In the genomic region with DNA sequence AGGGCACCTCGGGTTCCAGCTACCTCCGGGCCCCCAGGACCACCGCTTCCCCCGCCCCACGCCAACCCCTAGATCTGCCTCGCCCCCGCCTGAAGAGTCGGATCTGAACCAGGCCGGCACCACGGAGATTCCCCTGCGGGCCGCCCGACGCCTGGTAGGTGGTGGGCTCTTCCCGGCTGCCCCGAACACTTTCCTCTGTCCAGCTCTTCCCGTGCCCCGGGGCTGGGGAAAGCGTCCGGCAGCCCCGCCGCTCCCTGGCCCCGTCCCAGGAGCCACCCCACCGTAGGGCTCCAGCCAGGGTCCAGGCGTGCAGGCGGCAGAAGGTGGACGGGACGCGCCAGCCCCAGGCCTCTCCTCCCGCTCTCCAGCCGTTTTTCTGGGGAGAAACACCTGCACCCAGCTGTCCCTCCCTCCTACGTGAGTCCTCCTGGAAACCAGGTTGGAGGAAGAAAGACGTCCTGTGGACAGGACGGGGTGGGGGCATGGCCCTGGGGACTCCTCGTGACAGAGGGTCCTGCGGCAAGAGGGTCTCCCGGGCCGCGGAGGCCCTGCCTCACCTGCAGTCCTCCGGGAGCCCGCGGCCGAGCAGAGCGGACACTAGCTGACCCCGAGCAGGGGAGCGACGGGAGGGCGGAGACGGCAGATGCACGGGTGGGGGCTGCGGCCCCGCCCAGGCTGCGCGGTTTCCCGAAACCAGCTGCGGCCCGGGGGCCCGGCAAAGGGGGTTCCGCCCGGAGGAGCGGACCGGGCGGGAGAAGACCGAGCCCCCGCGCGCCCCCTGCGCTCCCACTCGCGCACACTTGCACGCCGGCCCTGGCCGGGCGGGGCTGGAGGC, we compare ENCODE assay signal across 9 cellular contexts. TPM values are rescaled to one million over a fixed set of nuclear protein-coding genes. Genes with fewer than 3 reads are reported as not detected.
DNase-seq lines count a peak whose midpoint lies in the region; FAIRE-seq and TF ChIP-seq lines count a peak whose summit lies in the region.
"Had no signal": no experiment of that assay in that cellular context is flagged by ENCODE, and none has a peak within 500 bp of the region (broad histone marks: within the 10 kb centered on the region; RNA-seq: fewer than 3 reads in every experiment).

A gene (minus strand): TSS at position 624 of the 835 bp plus-strand sequence. CDS start 3,795 bp downstream, outside the sequence.

- no peak within 1 kb of the TSS for H2AK5ac ChIP-seq in H1 (ENCODE audit: low read depth, low read length)

- H4K5ac ChIP-seq in H1 (ENCODE audit: insufficient read length, low read depth, low read length): no peak within 1 kb of the TSS

- H2BK5ac ChIP-seq in H1 (ENCODE audit: low read depth, low read length): no peak within 1 kb of the TSS

- no peak within 1 kb of the TSS for H3K4ac ChIP-seq in H1 (replicated peaks; ENCODE audit: insufficient read length, low read depth, low read length)

- no peak within 1 kb of the TSS for H2BK12ac ChIP-seq in H1 (ENCODE audit: low read depth, low read length)

- peaks cover 0 to 9% (median 4%) of the 10 kb centered on the region in 4 experiments; a peak in 6 of 7 replicates for H3K4me1 ChIP-seq in H1 (replicated peaks in 1 of 4; ENCODE audit: control insufficient read depth in 3 of 4, insufficient read depth in 4 of 4, low read length in 3 of 4)
- peaks cover 0 to 19% (median 4%) of the 10 kb centered on the region in 4 donors for H3K4me1 ChIP-seq in tibial artery

- H3K4me3 ChIP-seq in H1 (ENCODE audit: extremely low read depth in 1 of 4, insufficient read depth in 2 of 4, low read depth in 3 of 4, low read length in 4 of 4) (peak within 1 kb of the TSS; percentile 31 to 66 (median 44)), tibial artery (peak within 1 kb of the TSS; percentile 37 to 48)

- intact Hi-C loops in tibial artery (cut with DNase I; ENCODE audit: low total_unique reads): no loop called here

- no peak within 1 kb of the TSS for H3K27ac Mint-ChIP-seq in T-helper 2 cell treated with Interferon-gamma antibody and Interleukin-4, amounts not matched to agents 5 μg/mL and 100 μg/mL, for 36 hours

- H4K20me1 ChIP-seq in H1 (replicated peaks in 1 of 2; ENCODE audit: control insufficient read depth in 1 of 2, insufficient read depth in 2 of 2, low read length in 2 of 2): no peaks in the 10 kb centered on the region

- H4K8ac ChIP-seq in H1 (ENCODE audit: extremely low read depth, insufficient read depth, low read length): no peak within 1 kb of the TSS; the same call in 1 of the 2 replicates

- H3K9me3 Mint-ChIP-seq in T-helper 2 cell treated with Interferon-gamma antibody and Interleukin-4, amounts not matched to agents 5 μg/mL and 100 μg/mL, for 36 hours: no peaks in the 10 kb centered on the region

- H2BK120ac ChIP-seq in H1 (replicated peaks; ENCODE audit: low read depth, low read length): no peak within 1 kb of the TSS

- no peaks in the 10 kb centered on the region for H3K79me2 ChIP-seq in H1 (ENCODE audit: control insufficient read depth in 1 of 2, insufficient read depth in 2 of 2, low read length in 2 of 2)

- no peak within 1 kb of the TSS for H3K9ac ChIP-seq in H1 (replicated peaks in 1 of 4; ENCODE audit: extremely low read depth in 1 of 4, low read depth in 3 of 4, low read length in 3 of 4)

- no peak within 1 kb of the TSS; the same call in 1 of the 2 replicates for H3K18ac ChIP-seq in H1 (ENCODE audit: extremely low read depth, low read length)

- no peak for TF ChIP-seq EP300 in H1 (IDR thresholded peaks at IDR 0.05; ENCODE audit: borderline replicate concordance in 1 of 2, low read depth in 2 of 2, low read length in 2 of 2)

- CTCF ChIA-PET in H1 (lab: Charles Lee; ENCODE audit: partially characterized antibody): interaction anchor here (0.8 to 1.9 kb wide), 9 partner anchors 8 to 351 kb away, joined by 3 to 6 read pairs (median 3); no protein-coding TSS in a partner anchor

- H3K79me1 ChIP-seq in H1 (ENCODE audit: low read depth, low read length): no peaks in the 10 kb centered on the region

- no peak for TF ChIP-seq RAD21 in H1 (IDR thresholded peaks at IDR 0.05 in 1 of 2, conservative IDR thresholded peaks at IDR 0.05 in 1 of 2; ENCODE audit: low read depth in 2 of 2, low read length in 2 of 2)

- H3K23me2 ChIP-seq in H1 (ENCODE audit: low read depth, low read length): peaks cover 14% of the 10 kb centered on the region

- no peak within 1 kb of the TSS for H2BK15ac ChIP-seq in H1 (ENCODE audit: low read length)

- no peak for DNase-seq in T-helper 2 cell treated with Interferon-gamma antibody and Interleukin-4, amounts not matched to agents 5 μg/mL and 100 μg/mL, for 36 hours (ENCODE audit: low spot score)
- DNase-seq in T-helper 2 cell (no peak), H1 (ENCODE audit: low read depth in 1 of 2, low spot score in 2 of 2) (peak in 1 of 2 experiments; percentile 58), midbrain (lab: John Stamatoyannopoulos, UW) (peak; percentile 29), tibial artery (no peak), NCI-H2029 treated with DMSO at 0.1 percent for 48 hours (lab: John Stamatoyannopoulos, UW) (no peak), MV-4-11 (lab: John Stamatoyannopoulos, UW) (no peak)
- DNase-seq in stimulated activated CD4-positive, alpha-beta T cell treated with anti-CD3 and anti-CD28 coated beads, Interleukin-1b, Interleukin-23, amount 100 ng/mL, for 48 hours: no peak

- H3K36me3 ChIP-seq in H1 (ENCODE audit: control insufficient read depth in 2 of 4, insufficient read depth in 4 of 4, low read length in 3 of 4): peaks cover 0 to 11% (median 0%) of the 10 kb centered on the region in 4 experiments; a peak in 1 of 8 replicates
- peaks cover 0 to 5% (median 0%) of the 10 kb centered on the region in 3 donors for H3K36me3 ChIP-seq in tibial artery

- no peak within 1 kb of the TSS for H4K91ac ChIP-seq in H1 (replicated peaks; ENCODE audit: insufficient read length, low read length)

- H3K27me3 ChIP-seq in H1 (replicated peaks in 1 of 4; ENCODE audit: control insufficient read depth in 3 of 4, extremely low read depth in 1 of 4, insufficient read depth in 3 of 4, low read length in 3 of 4) (peaks cover 37 to 49% (median 46%) of the 10 kb centered on the region in 4 experiments), tibial artery (peaks cover 0 to 46% of the 10 kb centered on the region in 2 donors)

- peaks cover 2% of the 10 kb centered on the region for H3K36me3 Mint-ChIP-seq in T-helper 2 cell treated with Interferon-gamma antibody and Interleukin-4, amounts not matched to agents 5 μg/mL and 100 μg/mL, for 36 hours (ENCODE audit: low read depth)

- H3K56ac ChIP-seq in H1 (replicated peaks; ENCODE audit: insufficient read length, low read depth, low read length): no peak within 1 kb of the TSS

- TF ChIP-seq CTCF in H1 (IDR thresholded peaks at IDR 0.05; ENCODE audit: control extremely low read depth in 1 of 3, insufficient read depth in 1 of 3, low read depth in 1 of 3, low read length in 3 of 3): no peak
- no peak for TF ChIP-seq CTCF in tibial artery (IDR thresholded peaks at IDR 0.05)

- H3K23ac ChIP-seq in H1 (ENCODE audit: insufficient read length): no peak within 1 kb of the TSS

- H3K14ac ChIP-seq in H1 (ENCODE audit: insufficient read length): no peak within 1 kb of the TSS

- H3K4me3 Mint-ChIP-seq in T-helper 2 cell treated with Interferon-gamma antibody and Interleukin-4, amounts not matched to agents 5 μg/mL and 100 μg/mL, for 36 hours: peak within 1 kb of the TSS; percentile 44

- H3K4me1 Mint-ChIP-seq in T-helper 2 cell treated with Interferon-gamma antibody and Interleukin-4, amounts not matched to agents 5 μg/mL and 100 μg/mL, for 36 hours (ENCODE audit: low read depth): no peaks in the 10 kb centered on the region

- no peak for FAIRE-seq in H1 (lab: Jason Lieb, UNC)

- no peak within 1 kb of the TSS for H3K27ac ChIP-seq in H1 (ENCODE audit: low read depth, low read length)
- H3K27ac ChIP-seq in tibial artery: no peak within 1 kb of the TSS

- H2AFZ ChIP-seq in H1 (ENCODE audit: low read length): peak within 1 kb of the TSS; percentile 56; the same call in 1 of the 2 replicates

- peak within 1 kb of the TSS; percentile 84 to 93 for H3K4me2 ChIP-seq in H1 (ENCODE audit: insufficient read depth in 1 of 2, low read depth in 2 of 2, low read length in 2 of 2)

- no peak within 1 kb of the TSS for H2BK20ac ChIP-seq in H1 (ENCODE audit: low read length)

- TF ChIP-seq POLR2A in H1 (IDR thresholded peaks at IDR 0.05; ENCODE audit: control extremely low read depth in 1 of 2, low read depth in 2 of 2, low read length in 2 of 2): no peak

- H3K27me3 Mint-ChIP-seq in T-helper 2 cell treated with Interferon-gamma antibody and Interleukin-4, amounts not matched to agents 5 μg/mL and 100 μg/mL, for 36 hours (ENCODE audit: low read depth): peaks cover 55% of the 10 kb centered on the region

- 10% methylated on average over 25 of the region's 74 CpGs; no CpG with 5 or more reads in 1 of the 2 experiments for whole genome bisulfite sequencing in H1 (ENCODE audit: extremely low coverage in 1 of 2, insufficient coverage in 1 of 2, insufficient read length in 1 of 2, insufficient replicate concordance in 2 of 2, low coverage in 1 of 2, low lambda C conversion rate in 2 of 2, missing lambda C conversion rate in 1 of 2), 2 experiments

- POLR2A ChIA-PET in H1 (lab: Charles Lee; ENCODE audit: partially characterized antibody): interaction anchor here (1.0 to 1.2 kb wide), 2 partner anchors 12 to 20 kb away, joined by 3 read pairs; no protein-coding TSS in a partner anchor

- H3K9me3 ChIP-seq in H1 (ENCODE audit: insufficient read depth in 2 of 2, low read depth in 1 of 2, low read length in 1 of 2) (no peaks in the 10 kb centered on the region; a peak in 1 of 4 replicates), tibial artery (peaks cover 0 to 2% (median 0%) of the 10 kb centered on the region in 3 donors)

TF ChIP-seq in H1, 55 proteins besides CTCF, POLR2A, EP300 and RAD21 (continues in another document):
- peak; percentile 50 for TF ChIP-seq RNF2 (IDR thresholded peaks at IDR 0.05; ENCODE audit: borderline replicate concordance, low read depth, low read length, missing control alignments, poor library complexity, severe bottlenecking)
- TF ChIP-seq CHD1 (IDR thresholded peaks at IDR 0.05; ENCODE audit: low read depth, low read length): no peak
- peak; percentile 94 for TF ChIP-seq SUZ12 (IDR thresholded peaks at IDR 0.05; ENCODE audit: low read length)
- TF ChIP-seq CTBP2 (IDR thresholded peaks at IDR 0.05; ENCODE audit: borderline replicate concordance, insufficient read depth, insufficient read length, low read length): no peak

RNA-seq across cellular contexts. Expression of the gene that starts here (rescaled TPM):
- total RNA-seq in H1 (2021; fragmentation: NEBNext Ultra II Directional; extraction: Animal tissue kit (Norgen Biotek cat#: 25700)): 1.2 TPM in 2 replicates
- 2.1 and 2.2 TPM in 2 replicates for polyA plus RNA-seq in H1 (2011; rRNA removed)
- polyA plus RNA-seq in H1 (2011; cell fraction: cytosol; rRNA removed): 1.7 TPM
- 1.9 TPM for polyA plus RNA-seq in H1 (2011; cell fraction: nucleus; rRNA removed)
- polyA plus RNA-seq in H1 (2012, experiment 1 of 2): 0.48 to 1.3 TPM (median 1.2 TPM) in 4 replicates
- 1.3 TPM for polyA plus RNA-seq in H1 (2012, experiment 2 of 2)
- 0.91 TPM for polyA plus RNA-seq in H1 (2013, experiment 1 of 2)
- 0.87 TPM for polyA plus RNA-seq in H1 (2013, experiment 2 of 2)
- polyA minus RNA-seq in H1 (2011; rRNA and poly(A)+ RNA removed): 1.0 TPM in 1 of 2 replicates, not detected in the other
- not detected for polyA minus RNA-seq in H1 (2011; cell fraction: cytosol; rRNA and poly(A)+ RNA removed)
- polyA minus RNA-seq in H1 (2011; cell fraction: nucleus; rRNA and poly(A)+ RNA removed): not detected
- polyA plus RNA-seq: BJ had no signal
